8 cellular contexts compared by ENCODE assay signal in genomic region chr4:48944659-48945290, GRCh38. TPM values are rescaled to one million over a fixed set of nuclear protein-coding genes. Genes with fewer than 3 reads are reported as not detected.
DNase-seq lines count a peak whose midpoint lies in the region; ATAC-seq and TF ChIP-seq lines count a peak whose summit lies in the region.

No MANE protein-coding gene starts in this region.

- TF ChIP-seq POLR2A in body of pancreas (IDR thresholded peaks at IDR 0.05) = no peak

- no peaks in the 10 kb centered on the region for H3K27me3 ChIP-seq in body of pancreas

- in situ Hi-C loops in SK-MEL-5 (cut with HindIII; ENCODE audit: low pct_unique_long_range_greater_than_20kb, low sequenced_read_pairs) = no loop called here

- no peak for ATAC-seq in body of pancreas

- TF ChIP-seq CTCF in GM12865 (IDR thresholded peaks at IDR 0.05; ENCODE audit: insufficient read depth, low read depth, low read length, missing control alignments) = peak; percentile 51
- peak in 2 of 7 experiments; percentile 14 to 18 for TF ChIP-seq CTCF in body of pancreas (IDR thresholded peaks at IDR 0.05)

- WGBS in body of pancreas, 2 donors = 69 to 70% methylated on average over 8 of the region's 8 CpGs

- intact Hi-C loops in body of pancreas (cut with DNase I) = no loop called here

- no peaks in the 10 kb centered on the region for H3K4me1 ChIP-seq in body of pancreas

- DNase-seq in GM12865 (ENCODE audit: low read depth) = peak; percentile 55
- DNase-seq in SK-MEL-5 (ENCODE audit: low read depth, low spot score) = peak; percentile 65
- peak in 3 of 4 donors; percentile 8 to 15 (median 9) for DNase-seq in body of pancreas
- DNase-seq in stimulated activated CD4-positive, alpha-beta T cell treated with anti-CD3 and anti-CD28 coated beads, Interleukin-12 subunit alpha, Interleukin-12 subunit beta, amount 100 ng/mL, for 4 hours = peak; percentile 18
- DNase-seq in NCI-H2227 treated with DMSO at 0.1 percent for 48 hours (lab: John Stamatoyannopoulos, UW) = no peak
- DNase-seq in NCI-H1105 (lab: John Stamatoyannopoulos, UW) = no peak
- no peak for DNase-seq in NCI-H524 (lab: John Stamatoyannopoulos, UW)
- DNase-seq in NCI-H1436 (lab: John Stamatoyannopoulos, UW) = no peak

- H3K4me3 ChIP-seq in GM12865 (ENCODE audit: low read depth, low read length) (no peak overlapping the region), body of pancreas (no peak overlapping the region)

- H3K27ac ChIP-seq in body of pancreas = no peak overlapping the region

- H3K36me3 ChIP-seq in body of pancreas (replicated peaks in 1 of 2; ENCODE audit: insufficient read depth in 1 of 2, low read depth in 2 of 2) = no peaks in the 10 kb centered on the region

- H3K9me3 ChIP-seq in body of pancreas = no peaks in the 10 kb centered on the region

RNA-seq across cellular contexts. Expression of gene OCIAD2, which starts 38.2 kb away (rescaled TPM):
- 3.2 and 4.9 TPM in 2 replicates for total RNA-seq in SK-MEL-5 (2014; rRNA removed; shearing (Covaris generic))
- 5.8 and 7.1 TPM in 2 replicates for polyA plus RNA-seq in SK-MEL-5 (2015; cell fraction: cytosol; rRNA removed)
- polyA plus RNA-seq in SK-MEL-5 (2015; cell fraction: nucleus; rRNA removed) = 0.50 and 2.2 TPM in 2 replicates
- total RNA-seq in body of pancreas = 1 to 10 TPM; 3.0 to 7.3 TPM

RNA-seq across cellular contexts. Expression of gene CWH43, which starts 41.3 kb away (rescaled TPM):
- not detected in 2 replicates for total RNA-seq in SK-MEL-5 (2014; rRNA removed; shearing (Covaris generic))
- polyA plus RNA-seq in SK-MEL-5 (2015; cell fraction: cytosol; rRNA removed) = not detected in 2 replicates
- not detected in 2 replicates for polyA plus RNA-seq in SK-MEL-5 (2015; cell fraction: nucleus; rRNA removed)
- total RNA-seq in body of pancreas = not detected

Comparison
In these comparisons a context has a peak if more than half of its experiments do, and no peak if none do; other contexts are left out.
1. DNase-seq: peak in GM12865 (single experiment), SK-MEL-5 (single experiment), body of pancreas (3 of 4) and stimulated activated CD4-positive, alpha-beta T cell treated with anti-CD3 and anti-CD28 coated beads, Interleukin-12 subunit alpha, Interleukin-12 subunit beta, amount 100 ng/mL, for 4 hours (single experiment); none in NCI-H2227 treated with DMSO at 0.1 percent for 48 hours (single experiment), NCI-H1105 (single experiment), NCI-H524 (0 of 2) and NCI-H1436 (single experiment).